In the genomic region with DNA sequence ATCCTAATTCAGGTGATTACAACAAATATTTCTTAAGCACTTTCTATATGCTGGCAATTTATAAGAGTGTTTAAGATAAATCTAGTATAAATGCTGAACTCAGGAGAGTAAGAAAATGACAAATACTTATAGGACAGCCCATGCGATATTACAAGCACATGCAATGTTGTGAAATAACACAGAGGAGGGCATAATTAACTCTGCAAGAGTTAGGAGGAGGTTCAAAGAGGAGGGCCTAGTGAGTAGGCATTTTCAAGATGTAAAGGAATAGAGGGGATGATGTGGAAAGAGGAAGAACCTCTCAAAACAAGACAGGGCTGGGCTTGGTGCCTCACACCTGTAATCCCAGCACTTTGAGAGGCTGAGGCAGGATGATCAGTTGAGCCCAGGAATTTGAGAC, we compare ENCODE assay signal across 26 cellular contexts. TPM values are rescaled to one million over a fixed set of nuclear protein-coding genes. Genes with fewer than 3 reads are reported as not detected.
"Had no signal": no experiment of that assay in that cellular context is flagged by ENCODE, and none has a peak within 500 bp of the region (broad histone marks: within the 10 kb centered on the region; RNA-seq: fewer than 3 reads in every experiment).

No MANE protein-coding gene starts in this region.

- H3K36me3 ChIP-seq: left lung, neural progenitor cell, prostate gland, uterus had no signal

- H3K27me3 ChIP-seq: left lung, neural progenitor cell, testis, uterus had no signal

- H3K4me1 ChIP-seq: esophagus muscularis mucosa, neural progenitor cell, prostate gland, testis, uterus had no signal

- H3K9me3 ChIP-seq: esophagus muscularis mucosa, left lung, prostate gland, testis, uterus had no signal

- H3K27me3 Mint-ChIP-seq: activated naive CD8-positive, alpha-beta T cell treated with anti-CD3 and anti-CD28 coated beads, Interleukin-2, amount 10 ng/mL, durations not matched to agents 7 days and 5 days; activated T-cell treated with anti-CD3 and anti-CD28 coated beads, Interleukin-2, amount 50 U/mL, for 24 hours had no signal

- H3K9me3 Mint-ChIP-seq: activated naive CD4-positive, alpha-beta T cell treated with anti-CD3 and anti-CD28 coated beads for 36 hours; activated naive CD8-positive, alpha-beta T cell treated with anti-CD3 and anti-CD28 coated beads, Interleukin-2, amount 10 ng/mL, durations not matched to agents 7 days and 5 days; activated T-cell treated with anti-CD3 and anti-CD28 coated beads, Interleukin-2, amount 50 U/mL, for 24 hours; naive thymus-derived CD8-positive, alpha-beta T cell; neural progenitor cell had no signal

- ATAC-seq: left lung; naive thymus-derived CD8-positive, alpha-beta T cell had no signal

- H3K4me3 Mint-ChIP-seq: activated naive CD4-positive, alpha-beta T cell treated with anti-CD3 and anti-CD28 coated beads for 36 hours; activated naive CD8-positive, alpha-beta T cell treated with anti-CD3 and anti-CD28 coated beads, Interleukin-2, amount 10 ng/mL, durations not matched to agents 7 days and 5 days; activated T-cell treated with anti-CD3 and anti-CD28 coated beads, Interleukin-2, amount 50 U/mL, for 24 hours; naive thymus-derived CD8-positive, alpha-beta T cell; neural progenitor cell had no signal

- H3K36me3 Mint-ChIP-seq: activated naive CD8-positive, alpha-beta T cell treated with anti-CD3 and anti-CD28 coated beads, Interleukin-2, amount 10 ng/mL, durations not matched to agents 7 days and 5 days; neural progenitor cell had no signal

- H3K4me1 Mint-ChIP-seq: activated naive CD8-positive, alpha-beta T cell treated with anti-CD3 and anti-CD28 coated beads, Interleukin-2, amount 10 ng/mL, durations not matched to agents 7 days and 5 days; neural progenitor cell had no signal

- H3K27ac ChIP-seq: coronary artery, esophagus muscularis mucosa, left lung, neural progenitor cell, prostate gland, testis, uterus had no signal

- H3K27ac Mint-ChIP-seq: activated naive CD4-positive, alpha-beta T cell treated with anti-CD3 and anti-CD28 coated beads for 36 hours; activated naive CD8-positive, alpha-beta T cell treated with anti-CD3 and anti-CD28 coated beads, Interleukin-2, amount 10 ng/mL, durations not matched to agents 7 days and 5 days; activated T-cell treated with anti-CD3 and anti-CD28 coated beads, Interleukin-2, amount 50 U/mL, for 24 hours; naive thymus-derived CD8-positive, alpha-beta T cell; neural progenitor cell had no signal

- DNase-seq: activated CD4-positive, alpha-beta T cell treated with anti-CD3 and anti-CD28 coated beads for 1 hour; activated CD4-positive, alpha-beta T cell treated with anti-CD3 and anti-CD28 coated beads, Interleukin-2, amount 50 U/mL, for 4 hours; activated CD8-positive, alpha-beta memory T cell treated with anti-CD3 and anti-CD28 coated beads for 24 hours; activated CD8-positive, alpha-beta memory T cell treated with anti-CD3 and anti-CD28 coated beads, Interleukin-2, amount 50 U/mL, for 4 hours; activated naive CD4-positive, alpha-beta T cell treated with anti-CD3 and anti-CD28 coated beads for 36 hours; activated naive CD8-positive, alpha-beta T cell treated with anti-CD3 and anti-CD28 coated beads, Interleukin-2, amount 10 ng/mL, durations not matched to agents 7 days and 5 days; activated T-cell treated with anti-CD3 and anti-CD28 coated beads, Interleukin-2, amount 50 U/mL, for 24 hours; amniotic stem cell; cerebellar nuclear complex; hippocampal formation; kidney glomerular epithelial cell; left lung; naive thymus-derived CD8-positive, alpha-beta T cell; stimulated activated CD4-positive, alpha-beta T cell treated with anti-CD3 and anti-CD28 coated beads, Interleukin-2, amount 100 ng/mL, for 48 hours; stimulated activated CD8-positive, alpha-beta memory T cell treated with anti-CD3 and anti-CD28 coated beads, Interleukin-4, amount 100 ng/mL, for 48 hours; stimulated activated naive CD4-positive, alpha-beta T cell; testis; trophoblast cell; uterus had no signal

- H3K4me3 ChIP-seq: coronary artery, esophagus muscularis mucosa, left lung, lung, neural progenitor cell, prostate gland, testis, uterus had no signal

RNA-seq across cellular contexts. Expression of a gene that starts 39.6 kb away (rescaled TPM):
- total RNA-seq: activated naive CD4-positive, alpha-beta T cell treated with anti-CD3 and anti-CD28 coated beads for 36 hours; activated naive CD8-positive, alpha-beta T cell treated with anti-CD3 and anti-CD28 coated beads, Interleukin-2, amount 10 ng/mL, durations not matched to agents 7 days and 5 days; esophagus muscularis mucosa; frontal cortex; left lung; lung; osteocyte had no signal
